ENCODE assay signal across 8 cellular contexts in genomic region chr5:169656125-169656990, GRCh38. TPM values are rescaled to one million over a fixed set of nuclear protein-coding genes. Genes with fewer than 3 reads are reported as not detected.
A peak's percentile ranks its signal among the peaks of the same experiment; 100 is the strongest.
DNase-seq lines count a peak whose midpoint lies in the region; ATAC-seq, FAIRE-seq and TF ChIP-seq lines count a peak whose summit lies in the region.

No MANE protein-coding gene starts in this region.

- no peaks in the 10 kb centered on the region for H3K36me3 ChIP-seq in colonic mucosa

- H3K9me3 ChIP-seq in colonic mucosa: no peaks in the 10 kb centered on the region

- no peak overlapping the region for H3K9ac ChIP-seq in colonic mucosa (ENCODE audit: low read depth in 2 of 2, low read length in 2 of 2)

- H3K27me3 ChIP-seq in colonic mucosa: no peaks in the 10 kb centered on the region

- peak overlapping the region; percentile 60 for H3K27ac Mint-ChIP-seq in dendritic cell treated with granulocyte-macrophage colony-stimulating factor and Interleukin-4, amounts not matched to agents 40 ng/mL and 50 ng/mL, for 4 days

- H3K4me1 Mint-ChIP-seq in dendritic cell treated with granulocyte-macrophage colony-stimulating factor and Interleukin-4, amounts not matched to agents 40 ng/mL and 50 ng/mL, for 4 days (ENCODE audit: low read depth): peaks cover 58% of the 10 kb centered on the region

- intact Hi-C loops in dendritic cell treated with granulocyte-macrophage colony-stimulating factor and Interleukin-4, amounts not matched to agents 40 ng/mL and 50 ng/mL, for 4 days (cut with micrococcal nuclease): no loop called here
- intact Hi-C loops in colonic mucosa (cut with DNase I): no loop called here

- H3K4me3 ChIP-seq in colonic mucosa: no peak overlapping the region

- peaks cover 74% of the 10 kb centered on the region for H3K36me3 Mint-ChIP-seq in dendritic cell treated with granulocyte-macrophage colony-stimulating factor and Interleukin-4, amounts not matched to agents 40 ng/mL and 50 ng/mL, for 4 days (ENCODE audit: low read depth)

- H3K9me3 Mint-ChIP-seq in dendritic cell treated with granulocyte-macrophage colony-stimulating factor and Interleukin-4, amounts not matched to agents 40 ng/mL and 50 ng/mL, for 4 days: no peaks in the 10 kb centered on the region

- no peaks in the 10 kb centered on the region for H3K4me1 ChIP-seq in colonic mucosa

- DNase-seq in GM13976 (ENCODE audit: low spot score) (peak; percentile 64), colonic mucosa (no peak), urothelium cell line (ENCODE audit: low spot score) (no peak), COR-L47 (lab: John Stamatoyannopoulos, UW) (no peak), NCI-H2171 treated with DMSO at 0.1 percent for 48 hours (lab: John Stamatoyannopoulos, UW) (no peak)

- TF ChIP-seq CTCF in GM13976 (IDR thresholded peaks at IDR 0.05; ENCODE audit: borderline replicate concordance, control extremely low read depth, extremely low read depth, insufficient read depth, missing control alignments) (no peak), colonic mucosa (IDR thresholded peaks at IDR 0.05) (no peak)

- peak; percentile 62 for ATAC-seq in GM19467 (IDR thresholded peaks at IDR 0.05; ENCODE audit: unreplicated experiment)
- peak; percentile 54 for ATAC-seq in HG03280 (IDR thresholded peaks at IDR 0.05; ENCODE audit: unreplicated experiment)

- H3K4me3 Mint-ChIP-seq in dendritic cell treated with granulocyte-macrophage colony-stimulating factor and Interleukin-4, amounts not matched to agents 40 ng/mL and 50 ng/mL, for 4 days: no peak overlapping the region

- FAIRE-seq in urothelium cell line (lab: Jason Lieb, UNC): no peak

- no peaks in the 10 kb centered on the region for H3K27me3 Mint-ChIP-seq in dendritic cell treated with granulocyte-macrophage colony-stimulating factor and Interleukin-4, amounts not matched to agents 40 ng/mL and 50 ng/mL, for 4 days

- H3K27ac ChIP-seq in colonic mucosa: no peak overlapping the region

- in situ Hi-C loops in GM13976 (cut with MboI; ENCODE audit: low sequenced_read_pairs, unreplicated experiment): no loop called here

RNA-seq across cellular contexts. Expression of gene DOCK2, which starts 19.3 kb away (rescaled TPM):
- 1 to 10 TPM; 4.8 to 6.0 TPM for total RNA-seq in colonic mucosa
